In genomic region chr13:40409278-40409677, GRCh38 we compare ENCODE assay signal across 15 cellular contexts.
DNase-seq lines count a peak whose midpoint lies in the region; ATAC-seq and TF ChIP-seq lines count a peak whose summit lies in the region.
"Had no signal": no experiment of that assay in that cellular context is flagged by ENCODE, and none has a peak within 500 bp of the region (broad histone marks: within the 10 kb centered on the region; RNA-seq: fewer than 3 reads in every experiment).

No MANE protein-coding gene starts in this region.

- H3K4me3 ChIP-seq in RWPE2 (ENCODE audit: severe bottlenecking) (no peak overlapping the region), subcutaneous abdominal adipose tissue (ENCODE audit: low read depth in 1 of 5, low read length in 5 of 5) (no peak overlapping the region), BE2C (ENCODE audit: low read depth, low read length) (no peak overlapping the region)
- H3K4me3 ChIP-seq: BLaER1 treated with 17β-estradiol and CSF1 and Interleukin-3, amounts not matched to agents 10 nM and 100 nM had no signal

- H3K9ac ChIP-seq in subcutaneous abdominal adipose tissue (ENCODE audit: low read length in 5 of 5) = no peak overlapping the region
- H3K9ac ChIP-seq: BLaER1 treated with 17β-estradiol and CSF1 and Interleukin-3, amounts not matched to agents 10 nM and 100 nM had no signal

- H3K9me3 Mint-ChIP-seq in HFFc6 (no peaks in the 10 kb centered on the region), nephron (no peaks in the 10 kb centered on the region)

- peaks cover 7% of the 10 kb centered on the region; the same call in 1 of the 2 replicates for H3K36me3 Mint-ChIP-seq in HFFc6 (ENCODE audit: low read depth)
- no peaks in the 10 kb centered on the region for H3K36me3 Mint-ChIP-seq in nephron (ENCODE audit: low read depth)

- H3K27me3 ChIP-seq in RWPE2 (ENCODE audit: insufficient read depth, poor library complexity, severe bottlenecking) = no peaks in the 10 kb centered on the region
- no peaks in the 10 kb centered on the region for H3K27me3 ChIP-seq in subcutaneous abdominal adipose tissue (ENCODE audit: control insufficient read depth in 5 of 5, insufficient read depth in 4 of 5, low read length in 5 of 5)
- no peaks in the 10 kb centered on the region for H3K27me3 ChIP-seq in BE2C
- H3K27me3 ChIP-seq: BLaER1 treated with 17β-estradiol and CSF1 and Interleukin-3, amounts not matched to agents 10 nM and 100 nM had no signal

- H3K9me3 ChIP-seq in RWPE2 (ENCODE audit: severe bottlenecking) = no peaks in the 10 kb centered on the region
- peaks cover 0 to 3% (median 3%) of the 10 kb centered on the region in 5 donors for H3K9me3 ChIP-seq in subcutaneous abdominal adipose tissue (ENCODE audit: control insufficient read depth in 5 of 5, low read length in 5 of 5)
- H3K9me3 ChIP-seq in BE2C = no peaks in the 10 kb centered on the region

- H3K36me3 ChIP-seq in RWPE2 (ENCODE audit: low read depth) (no peaks in the 10 kb centered on the region), subcutaneous abdominal adipose tissue (ENCODE audit: control insufficient read depth in 5 of 5, insufficient read depth in 5 of 5, low read length in 5 of 5) (no peaks in the 10 kb centered on the region), BE2C (no peaks in the 10 kb centered on the region)
- H3K36me3 ChIP-seq: BLaER1 treated with 17β-estradiol and CSF1 and Interleukin-3, amounts not matched to agents 10 nM and 100 nM had no signal

- TF ChIP-seq CTCF in HFFc6 (IDR thresholded peaks at IDR 0.05) (no peak), RWPE2 (IDR thresholded peaks at IDR 0.05; ENCODE audit: poor library complexity, severe bottlenecking) (no peak), nephron (IDR thresholded peaks at IDR 0.05; ENCODE audit: unreplicated experiment in 3 of 3) (no peak), BE2C (IDR thresholded peaks at IDR 0.05; ENCODE audit: low read depth, low read length) (no peak)

- H3K4me1 ChIP-seq in RWPE2 (ENCODE audit: insufficient read depth, poor library complexity, severe bottlenecking) = peaks cover 39% of the 10 kb centered on the region
- peaks cover 3 to 14% (median 11%) of the 10 kb centered on the region in 5 donors for H3K4me1 ChIP-seq in subcutaneous abdominal adipose tissue (ENCODE audit: control insufficient read depth in 5 of 5, insufficient read depth in 5 of 5, low read length in 5 of 5)
- no peaks in the 10 kb centered on the region for H3K4me1 ChIP-seq in BE2C

- H3K27ac ChIP-seq in RWPE2 (ENCODE audit: poor library complexity, severe bottlenecking) (peak overlapping the region; percentile 78), subcutaneous abdominal adipose tissue (ENCODE audit: low read depth, low read length) (peak overlapping the region; percentile 43)
- H3K27ac ChIP-seq: BLaER1 treated with 17β-estradiol and CSF1 and Interleukin-3, amounts not matched to agents 10 nM and 100 nM had no signal

- H3K4me3 Mint-ChIP-seq in HFFc6 = no peak overlapping the region
- no peak overlapping the region for H3K4me3 Mint-ChIP-seq in nephron

- H3K27ac Mint-ChIP-seq in HFFc6 (peak overlapping the region; percentile 81), nephron (peak overlapping the region in 2 of 3 experiments; percentile 17 to 58)

- DNase-seq in HFFc6 (no peak), RWPE2 (ENCODE audit: low spot score) (no peak), BE2C (no peak)
- DNase-seq: GOT3, MM.1S, NCI-H1417, NCI-H1930, NCI-H2171, NCI-H82, SIG-M5 had no signal

- H3K27me3 Mint-ChIP-seq in HFFc6 (ENCODE audit: insufficient read depth) (peaks cover 7% of the 10 kb centered on the region), nephron (ENCODE audit: low read depth) (peaks cover 6% of the 10 kb centered on the region)

- H3K4me1 Mint-ChIP-seq in HFFc6 (ENCODE audit: low read depth) = peaks cover 54% of the 10 kb centered on the region
- H3K4me1 Mint-ChIP-seq in nephron = peaks cover 19% of the 10 kb centered on the region

- ATAC-seq in RWPE2 (ENCODE audit: low read depth) = no peak
- ATAC-seq in HG03097 (IDR thresholded peaks at IDR 0.05; ENCODE audit: low FRiP score, unreplicated experiment) = no peak
- no peak for ATAC-seq in HG02885 (IDR thresholded peaks at IDR 0.05; ENCODE audit: poor library complexity, unreplicated experiment)
